ENCODE assay signal across 23 cellular contexts in the genomic region with DNA sequence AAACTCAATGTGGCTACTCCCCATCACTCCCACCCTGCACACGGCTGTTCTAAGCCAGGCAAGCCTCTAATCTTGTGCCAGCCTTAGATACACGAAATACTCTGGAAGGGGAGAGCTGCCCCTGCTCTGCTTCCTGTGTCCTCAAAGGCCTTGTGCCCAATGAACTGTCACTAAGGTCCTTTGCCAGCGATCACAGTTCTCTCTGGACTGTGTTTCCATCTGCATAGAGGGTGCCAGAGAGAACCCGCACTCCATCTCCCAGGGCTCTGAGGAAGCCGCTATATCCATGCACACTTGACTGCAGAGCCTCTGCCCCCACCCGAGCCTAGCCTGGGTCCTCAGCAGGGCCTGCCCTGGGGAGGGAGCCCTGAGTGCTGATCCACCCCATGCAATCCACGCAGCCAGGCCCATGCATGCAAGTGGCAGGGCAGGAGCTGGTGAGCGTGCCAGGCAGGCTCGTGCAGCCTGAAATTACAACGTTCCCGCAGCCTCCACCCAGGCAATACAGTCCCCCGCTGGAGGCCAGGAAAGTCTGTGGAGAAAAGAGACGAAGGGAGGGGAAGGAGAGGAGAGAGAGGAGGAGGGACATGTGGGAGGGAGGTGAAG. TPM values are rescaled to one million over a fixed set of nuclear protein-coding genes. Genes with fewer than 3 reads are reported as not detected.
A peak's percentile ranks its signal among the peaks of the same experiment; 100 is the strongest.
DNase-seq lines count a peak whose midpoint lies in the region; ATAC-seq, FAIRE-seq and TF ChIP-seq lines count a peak whose summit lies in the region.
"Had no signal": no experiment of that assay in that cellular context is flagged by ENCODE, and none has a peak within 500 bp of the region (broad histone marks: within the 10 kb centered on the region; RNA-seq: fewer than 3 reads in every experiment).

No MANE protein-coding gene starts in this region.

- peaks cover 38% of the 10 kb centered on the region for H3K27me3 ChIP-seq in astrocyte (ENCODE audit: insufficient read depth, low read length)

- no peaks in the 10 kb centered on the region for H3K36me3 ChIP-seq in astrocyte (ENCODE audit: insufficient read depth, low read length)

- peaks cover 12% of the 10 kb centered on the region for H3K4me1 ChIP-seq in astrocyte (ENCODE audit: insufficient read depth, low read length)

- TF ChIP-seq CTCF in astrocyte (IDR thresholded peaks at IDR 0.05; ENCODE audit: insufficient read depth, low read depth, low read length) (no peak), progenitor cell of endocrine pancreas (IDR thresholded peaks at IDR 0.05; ENCODE audit: unreplicated experiment) (no peak)

- H3K79me2 ChIP-seq in astrocyte (ENCODE audit: insufficient read depth, low read length) = no peaks in the 10 kb centered on the region

- H3K27ac ChIP-seq in astrocyte (ENCODE audit: low read depth, low read length) = no peak overlapping the region
- H3K27ac ChIP-seq: SK-N-MC had no signal

- H3K27ac Mint-ChIP-seq in astrocyte (ENCODE audit: unreplicated experiment) (peak overlapping the region; percentile 58), progenitor cell of endocrine pancreas (peak overlapping the region; percentile 18)
- H3K27ac Mint-ChIP-seq: HFFc6 had no signal

- H2AFZ ChIP-seq in astrocyte (ENCODE audit: low read depth, low read length) = no peak overlapping the region

- no peak for FAIRE-seq in astrocyte (lab: Jason Lieb, UNC)
- FAIRE-seq: A204.1, H54 had no signal

- H3K4me2 ChIP-seq in astrocyte (ENCODE audit: low read length) = no peak overlapping the region

- intact Hi-C loops in Right ventricle myocardium inferior (cut with DNase I) (no loop called here), cardiac septum (cut with DNase I) (no loop called here), left ventricle myocardium superior (cut with micrococcal nuclease) (no loop called here)

- H3K9ac ChIP-seq in astrocyte (ENCODE audit: low read length) = no peak overlapping the region

- no peak overlapping the region for H3K4me3 ChIP-seq in astrocyte (ENCODE audit: insufficient read depth, low read depth, low read length)
- H3K4me3 ChIP-seq: SK-N-MC had no signal

- H3K9me3 ChIP-seq in astrocyte (ENCODE audit: insufficient read depth, low read depth, low read length) = no peaks in the 10 kb centered on the region

- H3K27me3 Mint-ChIP-seq in astrocyte (ENCODE audit: low read depth, unreplicated experiment) (peaks cover 78% of the 10 kb centered on the region), progenitor cell of endocrine pancreas (peaks cover 13% of the 10 kb centered on the region)
- H3K27me3 Mint-ChIP-seq: CD4-positive, CD25-positive, alpha-beta regulatory T cell; IgD-negative memory B cell had no signal

- H3K36me3 Mint-ChIP-seq in astrocyte (ENCODE audit: low read depth, unreplicated experiment) = no peaks in the 10 kb centered on the region
- H3K36me3 Mint-ChIP-seq in progenitor cell of endocrine pancreas (ENCODE audit: insufficient read depth) = no peaks in the 10 kb centered on the region
- H3K36me3 Mint-ChIP-seq: CD4-positive, CD25-positive, alpha-beta regulatory T cell; IgD-negative memory B cell had no signal

- DNase-seq in Right ventricle myocardium inferior (ENCODE audit: missing footprints) (peak; percentile 54), cardiac septum (ENCODE audit: low spot score) (no peak), astrocyte (ENCODE audit: low read depth) (no peak), left ventricle myocardium superior (no peak), progenitor cell of endocrine pancreas (ENCODE audit: low spot score, unreplicated experiment) (no peak), NCI-H2107 treated with DMSO at 0.1 percent for 48 hours (lab: John Stamatoyannopoulos, UW; ENCODE audit: unreplicated experiment) (no peak), NCI-H128 (lab: John Stamatoyannopoulos, UW; ENCODE audit: unreplicated experiment) (no peak)
- DNase-seq: CD4-positive, CD25-positive, alpha-beta regulatory T cell; HFFc6; Karpas-422; NCI-H1417; NCI-H187 treated with DMSO at 0.1 percent for 48 hours; NCI-H2107; NCI-H526; SHP77 treated with DMSO at 0.1 percent for 48 hours; SW 1271 had no signal

- H3K4me1 Mint-ChIP-seq in astrocyte (ENCODE audit: low read depth, unreplicated experiment) = peaks cover 11% of the 10 kb centered on the region
- H3K4me1 Mint-ChIP-seq in progenitor cell of endocrine pancreas (ENCODE audit: low read depth) = peaks cover 8% of the 10 kb centered on the region

- H4K20me1 ChIP-seq in astrocyte (ENCODE audit: insufficient read depth, low read length) = no peaks in the 10 kb centered on the region

- H3K4me3 Mint-ChIP-seq in astrocyte (ENCODE audit: unreplicated experiment) (no peak overlapping the region), progenitor cell of endocrine pancreas (ENCODE audit: low read depth) (no peak overlapping the region)
- H3K4me3 Mint-ChIP-seq: CD4-positive, CD25-positive, alpha-beta regulatory T cell; HFFc6 had no signal

- ATAC-seq in Right ventricle myocardium inferior (peak; percentile 57), left ventricle myocardium superior (peak; percentile 69), HG03108 (IDR thresholded peaks at IDR 0.05; ENCODE audit: unreplicated experiment) (no peak)

- H3K9me3 Mint-ChIP-seq in astrocyte (ENCODE audit: unreplicated experiment) (no peaks in the 10 kb centered on the region), progenitor cell of endocrine pancreas (ENCODE audit: low read depth) (no peaks in the 10 kb centered on the region)
- H3K9me3 Mint-ChIP-seq: HFFc6 had no signal

RNA-seq across cellular contexts. Expression of a gene that starts 30.6 kb away (rescaled TPM):
- total RNA-seq in Right ventricle myocardium inferior = 0.43 TPM
- total RNA-seq in cardiac septum = 0.73 TPM
- 4.7 and 5.6 TPM in 2 replicates for total RNA-seq in astrocyte
- total RNA-seq in left ventricle myocardium superior = 0.45 TPM
- total RNA-seq in progenitor cell of endocrine pancreas = 10.1 and 11.4 TPM in 2 replicates
- total RNA-seq: HFFc6 had no signal

RNA-seq across cellular contexts. Expression of a gene that starts 58.1 kb away (rescaled TPM):
- total RNA-seq in Right ventricle myocardium inferior (not detected), cardiac septum (0.19 TPM), astrocyte (not detected in 2 replicates), left ventricle myocardium superior (not detected), progenitor cell of endocrine pancreas (0.05 TPM in 1 of 2 replicates, not detected in the other)
- total RNA-seq: CD4-positive, CD25-positive, alpha-beta regulatory T cell; HFFc6; M059J; RPMI7951 had no signal
